In the genomic region with DNA sequence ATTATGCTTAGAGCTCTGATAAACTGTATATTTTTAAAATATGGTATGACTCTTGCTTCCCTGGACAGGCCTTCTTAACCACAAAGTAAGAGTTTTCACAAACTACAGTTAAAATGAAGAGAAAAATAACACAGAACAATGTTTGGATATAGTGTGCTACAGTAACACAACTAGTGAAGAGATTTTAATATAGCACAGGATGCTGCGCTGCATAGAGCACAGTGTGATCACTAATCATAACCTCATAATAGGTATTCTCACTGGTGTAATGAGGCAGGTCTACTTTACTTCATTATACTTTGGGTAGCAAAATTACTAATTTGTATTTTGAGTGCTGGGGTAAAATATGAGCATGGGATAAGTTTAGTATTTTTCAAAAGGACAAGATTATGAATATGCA, we compare ENCODE assay signal across 20 cellular contexts.
"Had no signal": no experiment of that assay in that cellular context is flagged by ENCODE, and none has a peak within 500 bp of the region (broad histone marks: within the 10 kb centered on the region; RNA-seq: fewer than 3 reads in every experiment).

No MANE protein-coding gene starts in this region.

- H3K27me3 ChIP-seq: dorsolateral prefrontal cortex, esophagus muscularis mucosa, foreskin keratinocyte, gastroesophageal sphincter, heart left ventricle, hepatocyte, left lung had no signal

- H3K36me3 ChIP-seq: esophagus muscularis mucosa, gastroesophageal sphincter, heart left ventricle, left lung, lower lobe of right lung had no signal

- ATAC-seq: foreskin keratinocyte, gastroesophageal sphincter, heart left ventricle, left cardiac atrium, left lung, left ventricle myocardium superior, lower lobe of right lung, mucosa of descending colon had no signal

- H3K9me3 ChIP-seq: esophagus muscularis mucosa, gastroesophageal sphincter, left lung, lower lobe of right lung had no signal

- H3K79me2 ChIP-seq: hepatocyte had no signal

- H3K4me2 ChIP-seq: hepatocyte had no signal

- H3K4me3 ChIP-seq: coronary artery, dorsolateral prefrontal cortex, esophagus muscularis mucosa, gastroesophageal sphincter, heart left ventricle, hepatocyte, left lung, lower lobe of right lung, mucosa of descending colon had no signal

- H2AFZ ChIP-seq: hepatocyte had no signal

- H3K4me1 ChIP-seq: esophagus muscularis mucosa, foreskin keratinocyte, gastroesophageal sphincter, heart left ventricle, left lung, lower lobe of right lung had no signal

- DNase-seq: dermis blood vessel endothelial cell; dorsolateral prefrontal cortex; effector CD4-positive, alpha-beta T cell; effector memory CD4-positive, alpha-beta T cell; foreskin keratinocyte; heart left ventricle; hypothalamus; immature natural killer cell; islet precursor cell; left cardiac atrium; left lung; left ventricle myocardium superior; lower lobe of right lung; mesenchymal stem cell; mucosa of descending colon; naive B cell had no signal

- H3K27ac ChIP-seq: coronary artery, dorsolateral prefrontal cortex, esophagus muscularis mucosa, foreskin keratinocyte, gastroesophageal sphincter, heart left ventricle, hepatocyte, left lung, lower lobe of right lung had no signal
